In genomic region chr3:100975714-100976113, GRCh38 we compare ENCODE assay signal across 29 cellular contexts. TPM values are rescaled to one million over a fixed set of nuclear protein-coding genes. Genes with fewer than 3 reads are reported as not detected.
"Had no signal": no experiment of that assay in that cellular context is flagged by ENCODE, and none has a peak within 500 bp of the region (broad histone marks: within the 10 kb centered on the region; RNA-seq: fewer than 3 reads in every experiment).

No MANE protein-coding gene starts in this region.

- H3K4me1 Mint-ChIP-seq: central memory CD8-positive, alpha-beta T cell; endodermal cell; memory B cell; naive B cell; neural crest cell; stimulated activated memory B cell treated with anti-CD40 and anti-IgM and Interleukin-4, amounts not matched to agents 10 μg/mL and 1 μg/mL and 100 μg/mL, for 72 hours had no signal

- H3K4me3 ChIP-seq: colonic mucosa, hepatocyte, lung, mucosa of descending colon, skin epidermis, spleen, testis, tibial artery had no signal

- H3K79me2 ChIP-seq: hepatocyte, parathyroid adenoma had no signal

- H3K4me2 ChIP-seq: hepatocyte had no signal

- ATAC-seq: esophagus mucosa; left colon; mucosa of descending colon; natural killer cell treated with Interleukin-12 subunit alpha and Interleukin-12 subunit beta and Interleukin-15 and Interleukin-18, amount 100 ng/mL, for 72 hours; stimulated activated memory B cell treated with anti-CD40 and anti-IgM and Interleukin-4, amounts not matched to agents 10 μg/mL and 1 μg/mL and 100 μg/mL, for 72 hours; stimulated activated naive CD8-positive, alpha-beta T cell treated with anti-CD3 and anti-CD28 coated beads, Interleukin-15, Interleukin-2, amounts not matched to agents 100 U/mL and 50 U/mL, for 24 hours had no signal

- H3K27me3 Mint-ChIP-seq: dendritic cell treated with granulocyte-macrophage colony-stimulating factor and Interleukin-4, amounts not matched to agents 40 ng/mL and 50 ng/mL, for 4 days; naive B cell; natural killer cell treated with Interleukin-12 subunit alpha and Interleukin-12 subunit beta and Interleukin-15 and Interleukin-18, amount 100 ng/mL, for 72 hours; progenitor cell of endocrine pancreas; stimulated activated memory B cell treated with anti-CD40 and anti-IgM and Interleukin-4, amounts not matched to agents 10 μg/mL and 1 μg/mL and 100 μg/mL, for 72 hours; type B pancreatic cell had no signal

- H3K4me3 Mint-ChIP-seq: central memory CD8-positive, alpha-beta T cell; dendritic cell treated with granulocyte-macrophage colony-stimulating factor and Interleukin-4, amounts not matched to agents 40 ng/mL and 50 ng/mL, for 4 days; endodermal cell; memory B cell; mesothelial cell of epicardium; naive B cell; natural killer cell treated with Interleukin-12 subunit alpha and Interleukin-12 subunit beta and Interleukin-15 and Interleukin-18, amount 100 ng/mL, for 72 hours; neural crest cell; stimulated activated memory B cell treated with anti-CD40 and anti-IgM and Interleukin-4, amounts not matched to agents 10 μg/mL and 1 μg/mL and 100 μg/mL, for 72 hours; type B pancreatic cell had no signal

- H3K27me3 ChIP-seq: colonic mucosa, hepatocyte, neutrophil, spleen, testis, tibial artery had no signal

- H3K27ac Mint-ChIP-seq: dendritic cell treated with granulocyte-macrophage colony-stimulating factor and Interleukin-4, amounts not matched to agents 40 ng/mL and 50 ng/mL, for 4 days; endodermal cell; memory B cell; mesothelial cell of epicardium; naive B cell; natural killer cell treated with Interleukin-12 subunit alpha and Interleukin-12 subunit beta and Interleukin-15 and Interleukin-18, amount 100 ng/mL, for 72 hours; progenitor cell of endocrine pancreas; stimulated activated memory B cell treated with anti-CD40 and anti-IgM and Interleukin-4, amounts not matched to agents 10 μg/mL and 1 μg/mL and 100 μg/mL, for 72 hours; type B pancreatic cell had no signal

- DNase-seq: colonic mucosa; effector CD8-positive, alpha-beta T cell; endodermal cell; head of caudate nucleus; left colon; mucosa of descending colon; naive B cell; spleen; stimulated activated CD4-positive, alpha-beta T cell treated with anti-CD3 and anti-CD28 coated beads, Interleukin-4, amount 100 ng/mL, for 4 hours; stimulated activated naive CD8-positive, alpha-beta T cell treated with anti-CD3 and anti-CD28 coated beads, Interleukin-15, Interleukin-2, amounts not matched to agents 100 U/mL and 50 U/mL, for 24 hours; substantia nigra; testis had no signal

- H3K9me3 Mint-ChIP-seq: central memory CD8-positive, alpha-beta T cell; dendritic cell treated with granulocyte-macrophage colony-stimulating factor and Interleukin-4, amounts not matched to agents 40 ng/mL and 50 ng/mL, for 4 days; endodermal cell; memory B cell; naive B cell; natural killer cell treated with Interleukin-12 subunit alpha and Interleukin-12 subunit beta and Interleukin-15 and Interleukin-18, amount 100 ng/mL, for 72 hours; neural crest cell; stimulated activated memory B cell treated with anti-CD40 and anti-IgM and Interleukin-4, amounts not matched to agents 10 μg/mL and 1 μg/mL and 100 μg/mL, for 72 hours; type B pancreatic cell had no signal

- H3K4me1 ChIP-seq: colonic mucosa, parathyroid adenoma, spleen, testis had no signal

- H3K36me3 ChIP-seq: colonic mucosa, neutrophil, spleen, tibial artery had no signal

- H3K36me3 Mint-ChIP-seq: memory B cell; mesothelial cell of epicardium; naive B cell; natural killer cell treated with Interleukin-12 subunit alpha and Interleukin-12 subunit beta and Interleukin-15 and Interleukin-18, amount 100 ng/mL, for 72 hours; stimulated activated memory B cell treated with anti-CD40 and anti-IgM and Interleukin-4, amounts not matched to agents 10 μg/mL and 1 μg/mL and 100 μg/mL, for 72 hours; type B pancreatic cell had no signal

- H3K27ac ChIP-seq: colonic mucosa, epithelial cell of prostate, hepatocyte, neutrophil, parathyroid adenoma, spleen, testis had no signal

- H3K9me3 ChIP-seq: colonic mucosa, mucosa of descending colon, neutrophil, spleen, testis, tibial artery had no signal

- H2AFZ ChIP-seq: hepatocyte, parathyroid adenoma had no signal

RNA-seq across cellular contexts. Expression of gene ABI3BP, which starts 17.5 kb away (rescaled TPM):
- total RNA-seq: natural killer cell treated with Interleukin-12 subunit alpha and Interleukin-12 subunit beta and Interleukin-15 and Interleukin-18, amount 100 ng/mL, for 72 hours; neural crest cell; progenitor cell of endocrine pancreas had no signal
